ENCODE assay signal across 26 cellular contexts in genomic region chr9:16012621-16013020, GRCh38.
DNase-seq lines count a peak whose midpoint lies in the region; ATAC-seq, FAIRE-seq and TF ChIP-seq lines count a peak whose summit lies in the region.
"Had no signal": no experiment of that assay in that cellular context is flagged by ENCODE, and none has a peak within 500 bp of the region (broad histone marks: within the 10 kb centered on the region; RNA-seq: fewer than 3 reads in every experiment).

No MANE protein-coding gene starts in this region.

- H3K4me1 ChIP-seq in skeletal muscle satellite cell (ENCODE audit: control insufficient read depth, insufficient read depth, low read length) (peaks cover 13% of the 10 kb centered on the region), kidney (ENCODE audit: control insufficient read depth in 1 of 2, insufficient read depth in 1 of 2, low read depth in 1 of 2, low read length in 2 of 2) (no peaks in the 10 kb centered on the region)
- H3K4me1 ChIP-seq: heart right ventricle, spleen, uterus had no signal

- FAIRE-seq in RCC 7860 (lab: Jason Lieb, UNC), result no peak
- no peak for FAIRE-seq in kidney (lab: Jason Lieb, UNC)
- FAIRE-seq: TTC549 had no signal

- ATAC-seq in HG02588 (IDR thresholded peaks at IDR 0.05; ENCODE audit: unreplicated experiment) (no peak), HG03095 (IDR thresholded peaks at IDR 0.05; ENCODE audit: unreplicated experiment) (no peak)
- ATAC-seq: activated CD8-positive, alpha-beta T cell treated with anti-CD3 and anti-CD28 coated beads, Interleukin-2, amount 10 ng/mL, durations not matched to agents 7 days and 5 days; heart right ventricle; left lobe of liver; naive thymus-derived CD8-positive, alpha-beta T cell; stimulated activated memory B cell treated with anti-CD40 and anti-IgM and Interleukin-4, amounts not matched to agents 10 μg/mL and 1 μg/mL and 100 μg/mL, for 72 hours; T-cell had no signal

- no peak overlapping the region for H3K27ac ChIP-seq in kidney (ENCODE audit: low read depth in 2 of 2, low read length in 2 of 2)
- H3K27ac ChIP-seq: heart right ventricle, spleen, uterus had no signal

- intact Hi-C loops in kidney (cut with DNase I), result no loop called here

- H3K36me3 ChIP-seq in skeletal muscle satellite cell (ENCODE audit: insufficient read depth, low read length) (no peaks in the 10 kb centered on the region), kidney (ENCODE audit: control insufficient read depth in 1 of 2, insufficient read depth in 2 of 2, low read length in 2 of 2) (no peaks in the 10 kb centered on the region)
- H3K36me3 ChIP-seq: heart right ventricle, spleen, uterus had no signal

- DNase-seq in ELR (ENCODE audit: low read depth) (peak; percentile 90), RCC 7860 (ENCODE audit: low spot score) (peak; percentile 32), epithelial cell of esophagus (ENCODE audit: low read depth) (peak; percentile 69), kidney (no peak)
- DNase-seq: activated CD8-positive, alpha-beta T cell treated with anti-CD3 and anti-CD28 coated beads, Interleukin-2, amount 10 ng/mL, durations not matched to agents 7 days and 5 days; activated naive CD4-positive, alpha-beta T cell; activated T-cell treated with anti-CD3 and anti-CD28 coated beads, Interleukin-2, amount 50 U/mL, for 1 hour; amniotic stem cell; central memory CD4-positive, alpha-beta T cell; heart right ventricle; naive thymus-derived CD8-positive, alpha-beta T cell; NCI-H1417; NCI-H2081; NCI-H82; occipital lobe; retina; spleen; stimulated activated CD4-positive, alpha-beta T cell treated with anti-CD3 and anti-CD28 coated beads, Interleukin-2, amount 100 ng/mL, for 48 hours; T-cell; uterus had no signal

- H3K9ac ChIP-seq in skeletal muscle satellite cell (ENCODE audit: low read depth, low read length) (peak overlapping the region; percentile 28), kidney (ENCODE audit: low read length in 2 of 2) (no peak overlapping the region)

- no peaks in the 10 kb centered on the region for H3K27me3 ChIP-seq in skeletal muscle satellite cell (ENCODE audit: control insufficient read depth, insufficient read depth, low read length)
- H3K27me3 ChIP-seq: heart right ventricle, spleen, uterus had no signal

- H3K4me3 ChIP-seq in epithelial cell of esophagus (ENCODE audit: low read length), result no peak overlapping the region
- no peak overlapping the region for H3K4me3 ChIP-seq in skeletal muscle satellite cell (ENCODE audit: low read length)
- H3K4me3 ChIP-seq in kidney (ENCODE audit: low read length in 2 of 2), result no peak overlapping the region
- H3K4me3 ChIP-seq: heart right ventricle, spleen, uterus had no signal

- no peak for TF ChIP-seq CTCF in epithelial cell of esophagus (IDR thresholded peaks at IDR 0.05; ENCODE audit: insufficient read depth, low read depth, low read length, missing control alignments)
- no peak for TF ChIP-seq CTCF in kidney (IDR thresholded peaks at IDR 0.05; ENCODE audit: borderline replicate concordance, extremely low read depth, insufficient read depth)

- H3K4me2 ChIP-seq in skeletal muscle satellite cell (ENCODE audit: low read length), result no peak overlapping the region

- H3K9me3 ChIP-seq in skeletal muscle satellite cell (replicated peaks; ENCODE audit: low read length) (peaks cover 1% of the 10 kb centered on the region), kidney (ENCODE audit: control insufficient read depth in 1 of 2, low read length in 2 of 2) (peaks cover 2 to 4% of the 10 kb centered on the region in 2 donors)
- H3K9me3 ChIP-seq: uterus had no signal
